ENCODE assay signal across 9 cellular contexts in genomic region chr9:97501972-97502221, GRCh38. TPM values are rescaled to one million over a fixed set of nuclear protein-coding genes. Genes with fewer than 3 reads are reported as not detected.
A peak's percentile ranks its signal among the peaks of the same experiment; 100 is the strongest.
DNase-seq lines count a peak whose midpoint lies in the region; ATAC-seq, FAIRE-seq and TF ChIP-seq lines count a peak whose summit lies in the region.
"Had no signal": no experiment of that assay in that cellular context is flagged by ENCODE, and none has a peak within 500 bp of the region (broad histone marks: within the 10 kb centered on the region; RNA-seq: fewer than 3 reads in every experiment).

No MANE protein-coding gene starts in this region.

- SMC1A ChIA-PET in GM12878 (lab: Charles Lee; ENCODE audit: uncharacterized antibody, unreplicated experiment), result interaction anchor here (0.7 to 8.6 kb wide), 13 partner anchors 9 to 114 kb away, joined by 3 to 144 read pairs (median 17); no protein-coding TSS in a partner anchor

- peak overlapping the region; percentile 78 for H3K9ac ChIP-seq in GM12878 (ENCODE audit: control insufficient read depth, insufficient read depth, low read length)

- TF ChIP-seq CTCF in GM12878 (IDR thresholded peaks at IDR 0.05 in 2 of 3, conservative IDR thresholded peaks at IDR 0.05 in 1 of 3; ENCODE audit: control insufficient read depth in 2 of 3, extremely low read depth in 1 of 3, insufficient read depth in 1 of 3, low read depth in 3 of 3, low read length in 3 of 3), result no peak

- no peaks in the 10 kb centered on the region for H4K20me1 ChIP-seq in GM12878 (ENCODE audit: control insufficient read depth, insufficient read depth)

- peak overlapping the region; percentile 70 for H3K27ac ChIP-seq in GM12878 (ENCODE audit: control insufficient read depth, insufficient read depth)

- WGBS in GM12878 (ENCODE audit: insufficient coverage, insufficient replicate concordance, low lambda C conversion rate, missing lambda C conversion rate), result 2% methylated on average over 24 of the region's 30 CpGs

- no peak for TF ChIP-seq RAD21 in GM12878 (IDR thresholded peaks at IDR 0.05; ENCODE audit: insufficient read depth, low read depth, low read length)

- TF ChIP-seq POLR2A in GM12878 (IDR thresholded peaks at IDR 0.05; ENCODE audit: low read depth, low read length), result no peak

- BruUV-seq in GM12878 (replicated peaks; lab: Mats Ljungman, UMichigan), result no TSS peak

- peaks cover 47% of the 10 kb centered on the region for H3K79me2 ChIP-seq in GM12878 (ENCODE audit: control insufficient read depth, insufficient read depth, low read length)

- FAIRE-seq in GM12878 (lab: Jason Lieb, UNC), result no peak
- FAIRE-seq: TTC549 had no signal

- intact Hi-C loops in GM12878 (cut with micrococcal nuclease; ENCODE audit: unreplicated experiment), result loop anchor here (2.0 to 10.0 kb wide), 4 partner anchors 33 to 93 kb away; partner anchors contain the start of gene TDRD7

- POLR2A ChIA-PET in GM12878 (lab: Charles Lee), result interaction anchor here (0.6 to 5.0 kb wide), 13 partner anchors 9 to 131 kb away, joined by 3 to 35 read pairs (median 5); partner anchors contain the start of genes NCBP1 and TSTD2

- DNase-seq in GM19238 (ENCODE audit: insufficient read length, low spot score) (peak; percentile 51), GM12878 (ENCODE audit: low read depth, low spot score) (no peak), lung microvascular endothelial cell (ENCODE audit: low read depth in 2 of 2) (peak; percentile 17 to 20), SIG-M5 treated with dmso at 0.1 percent for 504 hours (lab: John Stamatoyannopoulos, UW; ENCODE audit: unreplicated experiment) (no peak), NCI-H510A treated with DMSO at 0.1 percent for 48 hours (lab: John Stamatoyannopoulos, UW) (no peak), DMS153 (lab: John Stamatoyannopoulos, UW) (no peak)

- in situ Hi-C loops in GM12878 (cut with MboI), result loop anchor here (10.0 kb wide), 1 partner anchor 1087 kb away; the partner anchor contains the start of gene ZNF367

- peak overlapping the region; percentile 77 for H2AFZ ChIP-seq in GM12878 (ENCODE audit: control insufficient read depth, low read depth, low read length)

- CTCF ChIA-PET in GM12878 (lab: Yijun Ruan, JAX), result interaction anchor here (0.8 to 8.9 kb wide), 23 partner anchors 9 to 646 kb away, joined by 3 to 247 read pairs (median 7); partner anchors contain the start of genes TDRD7 and XPA

- no peaks in the 10 kb centered on the region for H3K27me3 ChIP-seq in GM12878 (replicated peaks in 1 of 2; ENCODE audit: control insufficient read depth in 2 of 2, insufficient read depth in 2 of 2, low read length in 1 of 2)

- no peaks in the 10 kb centered on the region; a peak in 1 of 4 replicates for H3K36me3 ChIP-seq in GM12878 (ENCODE audit: control insufficient read depth in 2 of 2, insufficient read depth in 2 of 2, low read length in 1 of 2)

- no peaks in the 10 kb centered on the region; the same call in 2 of the 3 replicates for H3K9me3 ChIP-seq in GM12878 (replicated peaks; ENCODE audit: control insufficient read depth, insufficient read depth, low read length)

- ATAC-seq in HG02973 (IDR thresholded peaks at IDR 0.05; ENCODE audit: unreplicated experiment) (peak; percentile 25), GM12878 (peak; percentile 49), GM18517 (IDR thresholded peaks at IDR 0.05; ENCODE audit: unreplicated experiment) (no peak)

- peak overlapping the region; percentile 86 for H3K4me3 ChIP-seq in GM12878

- RAD21 ChIA-PET in GM12878 (lab: Charles Lee; ENCODE audit: unreplicated experiment), result interaction anchor here (0.8 to 6.1 kb wide), 22 partner anchors 9 to 647 kb away, joined by 3 to 144 read pairs (median 10); partner anchors contain the start of genes NCBP1, TDRD7, TSTD2 and ZNF782

- H3K4me1 ChIP-seq in GM12878 (ENCODE audit: control insufficient read depth, insufficient read depth, low read length), result peaks cover 30% of the 10 kb centered on the region

- peak overlapping the region; percentile 97 for H3K4me2 ChIP-seq in GM12878 (ENCODE audit: control insufficient read depth, insufficient read depth)

- TF ChIP-seq EP300 in GM12878 (IDR thresholded peaks at IDR 0.05; ENCODE audit: borderline replicate concordance in 1 of 2, control insufficient read depth in 1 of 2, low read depth in 2 of 2, low read length in 2 of 2), result no peak

TF ChIP-seq in GM12878, 131 proteins besides CTCF, POLR2A, EP300 and RAD21:
- no peak for TF ChIP-seq ZBED1 (IDR thresholded peaks at IDR 0.05; ENCODE audit: borderline replicate concordance)
- TF ChIP-seq BACH1 (IDR thresholded peaks at IDR 0.05; ENCODE audit: borderline replicate concordance), result 0 out of 2 replicates have a peak, but pooled peaks have one; percentile 31
- TF ChIP-seq RELB (IDR thresholded peaks at IDR 0.05; ENCODE audit: low read depth), result no peak
- peak; percentile 40 for TF ChIP-seq HDAC6 (IDR thresholded peaks at IDR 0.05; ENCODE audit: unreplicated experiment)

RNA-seq across cellular contexts. Expression of gene TMOD1, which starts 0.4 kb away (rescaled TPM):
- total RNA-seq in GM12878 (2013; cell fraction: nucleolus; rRNA removed), result 33.9 and 37.2 TPM in 2 replicates
- total RNA-seq in GM12878 (2014; rRNA removed) (8.4 and 8.5 TPM in 2 replicates), GM12878 (2014; rRNA removed; fragmentation: Illumina TruSeq; extraction: Trizol) (13.9 and 15.0 TPM in 2 replicates), GM12878 (2021) (28.4 and 29.0 TPM in 2 replicates), lung microvascular endothelial cell (0.65 and 0.79 TPM in 2 replicates)
- polyA plus RNA-seq in GM12878 (2011; ENCODE audit: low read depth), result 18.8 TPM
- polyA plus RNA-seq in GM12878 (2011; rRNA removed) (4.0 and 4.9 TPM in 2 replicates), GM12878 (2014; fragmentation: Illumina TruSeq; extraction: Trizol) (31.3 and 38.8 TPM in 2 replicates), GM12878 (2014; fragmentation: Nextera tagmentation; extraction: Ambion mirVana) (10 to 100 TPM; 11.1 to 16.9 TPM), GM12878 (2014; rRNA removed) (13.2 and 13.3 TPM in 2 replicates), GM12878 (2016; fragmentation: Nextera tagmentation; extraction: Ambion mirVana) (10 to 100 TPM; 27.7 to 44.1 TPM)
- 3.9 and 5.9 TPM in 2 replicates for polyA plus RNA-seq in GM12878 (2011; cell fraction: cytosol; rRNA removed)
- 5.2 and 5.5 TPM in 2 replicates for polyA plus RNA-seq in GM12878 (2011; cell fraction: nucleus; rRNA removed)
- polyA plus RNA-seq in GM12878 (2012), result 20.5 and 27.3 TPM in 2 replicates
- polyA minus RNA-seq in GM12878 (2011; rRNA and poly(A)+ RNA removed), result 2.9 and 3.7 TPM in 2 replicates
- 3.2 and 3.7 TPM in 2 replicates for polyA minus RNA-seq in GM12878 (2011; cell fraction: cytosol; rRNA and poly(A)+ RNA removed)
- polyA minus RNA-seq in GM12878 (2011; cell fraction: nucleus; rRNA and poly(A)+ RNA removed), result 1.2 and 2.2 TPM in 2 replicates

Comparison
In these comparisons a context has a peak if more than half of its experiments do, and no peak if none do; other contexts are left out.
1. DNase-seq: peak in GM19238 (single experiment) and lung microvascular endothelial cell (2 of 2); none in GM12878 (single experiment), SIG-M5 treated with dmso at 0.1 percent for 504 hours (single experiment), NCI-H510A treated with DMSO at 0.1 percent for 48 hours (single experiment) and DMS153 (single experiment).